In the genomic region with DNA sequence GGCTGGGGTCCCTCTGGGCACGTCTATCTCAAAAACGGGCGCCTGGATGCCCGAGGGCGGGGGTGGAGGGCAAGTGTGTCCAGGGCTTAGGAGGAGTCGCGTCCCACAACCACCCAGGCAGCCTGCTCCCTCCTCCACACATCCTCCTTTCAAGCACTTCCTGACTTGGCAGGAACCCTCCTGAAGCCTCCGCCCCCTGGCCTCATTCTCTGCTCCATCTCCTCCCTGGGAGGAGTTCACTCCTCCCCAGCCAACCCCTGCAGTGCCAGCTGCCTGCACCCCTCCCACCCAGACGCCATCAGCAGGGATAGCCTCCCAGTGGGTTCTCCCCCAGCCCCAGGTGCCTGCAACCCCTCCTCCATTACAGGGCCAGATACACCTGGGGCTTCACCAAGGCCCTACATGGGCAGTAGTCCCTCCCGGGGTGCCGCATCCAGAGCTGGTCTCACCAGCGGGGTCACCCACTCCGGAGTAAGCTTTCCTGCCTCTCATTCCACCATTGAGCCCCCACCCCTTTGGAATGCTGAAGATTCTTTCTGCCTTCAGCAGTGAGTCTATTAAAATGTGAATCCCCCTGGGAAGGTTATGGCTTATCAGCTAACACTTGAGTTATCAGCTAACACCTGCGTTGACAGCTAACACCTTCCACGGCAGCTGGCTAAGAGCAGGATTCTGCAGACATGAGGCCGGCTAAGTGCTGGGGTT, we compare ENCODE assay signal across 9 cellular contexts. TPM values are rescaled to one million over a fixed set of nuclear protein-coding genes. Genes with fewer than 3 reads are reported as not detected.
DNase-seq lines count a peak whose midpoint lies in the region; ATAC-seq, FAIRE-seq and TF ChIP-seq lines count a peak whose summit lies in the region.
"Had no signal": no experiment of that assay in that cellular context is flagged by ENCODE, and none has a peak within 500 bp of the region (broad histone marks: within the 10 kb centered on the region; RNA-seq: fewer than 3 reads in every experiment).

No MANE protein-coding gene starts in this region.

- peaks cover 13% of the 10 kb centered on the region for H3K4me1 Mint-ChIP-seq in dendritic cell treated with granulocyte-macrophage colony-stimulating factor and Interleukin-4, amounts not matched to agents 40 ng/mL and 50 ng/mL, for 4 days (ENCODE audit: low read depth)

- H3K79me1 ChIP-seq in mesenchymal stem cell (replicated peaks; ENCODE audit: low read length, poor library complexity, severe bottlenecking), result no peaks in the 10 kb centered on the region

- POLR2A ChIA-PET in HepG2 (lab: Yijun Ruan, JAX), result no interaction called here

- H2AK5ac ChIP-seq in mesenchymal stem cell (ENCODE audit: low read length, severe bottlenecking), result no peak overlapping the region

- H4K20me1 ChIP-seq in HepG2 (ENCODE audit: insufficient read depth, low read length), result 0 out of 2 replicates have a peak, but pooled peaks cover 2% of the 10 kb centered on the region

- H3K27ac Mint-ChIP-seq in dendritic cell treated with granulocyte-macrophage colony-stimulating factor and Interleukin-4, amounts not matched to agents 40 ng/mL and 50 ng/mL, for 4 days, result peak overlapping the region; percentile 7

- no peak for TF ChIP-seq EP300 in HepG2 (IDR thresholded peaks at IDR 0.05; ENCODE audit: low read depth in 2 of 2, low read length in 2 of 2)
- no peak for TF ChIP-seq EP300 in HepG2 (CRISPR knock-in tag; IDR thresholded peaks at IDR 0.05; ENCODE audit: borderline replicate concordance)

- intact Hi-C loops in right lobe of liver (cut with DNase I), result no loop called here
- intact Hi-C loops in HepG2 (cut with micrococcal nuclease; ENCODE audit: unreplicated experiment), result no loop called here
- intact Hi-C loops in dendritic cell treated with granulocyte-macrophage colony-stimulating factor and Interleukin-4, amounts not matched to agents 40 ng/mL and 50 ng/mL, for 4 days (cut with micrococcal nuclease), result no loop called here

- no peak for TF ChIP-seq RAD21 in HepG2 (CRISPR knock-in tag; IDR thresholded peaks at IDR 0.05)

- H3K4me1 ChIP-seq in right lobe of liver, result peaks cover 0 to 77% (median 16%) of the 10 kb centered on the region in 4 donors
- no peaks in the 10 kb centered on the region for H3K4me1 ChIP-seq in HepG2 (ENCODE audit: insufficient read depth, low read length)
- peaks cover 66% of the 10 kb centered on the region for H3K4me1 ChIP-seq in mesenchymal stem cell (ENCODE audit: control insufficient read depth, insufficient read depth, low read depth, low read length)

- WGBS in right lobe of liver (ENCODE audit: insufficient coverage, low coverage, low lambda C conversion rate, missing lambda C conversion rate), result 54% methylated on average over 5 of the region's 16 CpGs
- WGBS in HepG2 (ENCODE audit: low lambda C conversion rate), result 4% methylated on average over 6 of the region's 16 CpGs
- 38% methylated on average over 13 of the region's 16 CpGs for WGBS in mesenchymal stem cell

- H3K4ac ChIP-seq in mesenchymal stem cell (ENCODE audit: low read depth in 1 of 2, low read length in 2 of 2), result peak overlapping the region; percentile 49 to 53

- H3K18ac ChIP-seq in mesenchymal stem cell (ENCODE audit: low read depth in 1 of 2, low read length in 2 of 2), result peak overlapping the region; percentile 60 to 68

- H3K9ac ChIP-seq in HepG2 (ENCODE audit: insufficient read depth, low read depth, low read length) (no peak overlapping the region), mesenchymal stem cell (ENCODE audit: low read length) (peak overlapping the region; percentile 51)

- H3K4me2 ChIP-seq in HepG2 (ENCODE audit: low read depth, low read length) (no peak overlapping the region), mesenchymal stem cell (ENCODE audit: low read length, poor library complexity, severe bottlenecking) (peak overlapping the region; percentile 44)

- H2AFZ ChIP-seq in HepG2 (ENCODE audit: low read length), result no peak overlapping the region
- peak overlapping the region; percentile 11 for H2AFZ ChIP-seq in mesenchymal stem cell (ENCODE audit: low read depth, low read length)

- H2BK5ac ChIP-seq in mesenchymal stem cell (ENCODE audit: low read depth, low read length, poor library complexity, severe bottlenecking), result no peak overlapping the region

- H3K4me3 Mint-ChIP-seq in dendritic cell treated with granulocyte-macrophage colony-stimulating factor and Interleukin-4, amounts not matched to agents 40 ng/mL and 50 ng/mL, for 4 days, result peak overlapping the region; percentile 21

- no peak overlapping the region for H2BK120ac ChIP-seq in mesenchymal stem cell (ENCODE audit: low read depth, low read length)

- ATAC-seq in right lobe of liver (peak in 3 of 4 donors; percentile 6 to 15 (median 13)), HepG2 (no peak), HG02973 (IDR thresholded peaks at IDR 0.05; ENCODE audit: unreplicated experiment) (no peak)

- H3K36me3 ChIP-seq in right lobe of liver (no peaks in the 10 kb centered on the region), HepG2 (replicated peaks in 1 of 2; ENCODE audit: control insufficient read depth in 1 of 2, insufficient read depth in 2 of 2, low read length in 2 of 2) (no peaks in the 10 kb centered on the region), mesenchymal stem cell (ENCODE audit: control insufficient read depth in 1 of 2, insufficient read depth in 2 of 2, low read depth in 1 of 2, low read length in 2 of 2) (peaks cover 0 to 12% of the 10 kb centered on the region in 2 experiments)

- no peaks in the 10 kb centered on the region for H3K9me3 Mint-ChIP-seq in dendritic cell treated with granulocyte-macrophage colony-stimulating factor and Interleukin-4, amounts not matched to agents 40 ng/mL and 50 ng/mL, for 4 days

- H4K8ac ChIP-seq in mesenchymal stem cell (ENCODE audit: low read length), result peak overlapping the region; percentile 81

- peaks cover 2% of the 10 kb centered on the region for H3K27me3 Mint-ChIP-seq in dendritic cell treated with granulocyte-macrophage colony-stimulating factor and Interleukin-4, amounts not matched to agents 40 ng/mL and 50 ng/mL, for 4 days

- H3K9me3 ChIP-seq in right lobe of liver, result no peaks in the 10 kb centered on the region
- no peaks in the 10 kb centered on the region for H3K9me3 ChIP-seq in HepG2 (ENCODE audit: low read length)
- no peaks in the 10 kb centered on the region for H3K9me3 ChIP-seq in mesenchymal stem cell (ENCODE audit: control insufficient read depth, low read length)

- TF ChIP-seq CTCF in right lobe of liver (IDR thresholded peaks at IDR 0.05), result no peak
- no peak for TF ChIP-seq CTCF in HepG2 (CRISPR knock-in tag; IDR thresholded peaks at IDR 0.05)

- H3K4me3 ChIP-seq in right lobe of liver, result no peak overlapping the region
- no peak overlapping the region for H3K4me3 ChIP-seq in HepG2 (replicated peaks in 1 of 3; ENCODE audit: insufficient read depth in 1 of 3, low read depth in 2 of 3, low read length in 3 of 3)
- peak overlapping the region in 1 of 2 experiments; percentile 61 for H3K4me3 ChIP-seq in mesenchymal stem cell (ENCODE audit: insufficient read depth in 1 of 2, low read depth in 1 of 2, low read length in 2 of 2)

- H3K27me3 ChIP-seq in right lobe of liver (no peaks in the 10 kb centered on the region), HepG2 (ENCODE audit: control insufficient read depth in 1 of 2, insufficient read depth in 2 of 2, low read length in 2 of 2) (peaks cover 8 to 63% of the 10 kb centered on the region in 2 experiments; a peak in 4 of 5 replicates), mesenchymal stem cell (ENCODE audit: control insufficient read depth in 1 of 2, insufficient read depth in 1 of 2, low read length in 2 of 2) (peaks cover 0 to 16% of the 10 kb centered on the region in 2 experiments)

- peak overlapping the region; percentile 71 for H2BK15ac ChIP-seq in mesenchymal stem cell (ENCODE audit: low read depth, poor library complexity, severe bottlenecking)

- in situ Hi-C loops in HepG2 (cut with HindIII; ENCODE audit: extremely low pct_ligation_motif_present, low pct_unique_long_range_greater_than_20kb), result no loop called here

- DNase-seq in right lobe of liver, result peak in 2 of 3 donors; percentile 55 to 79
- no peak for DNase-seq in HepG2 (ENCODE audit: low spot score)
- DNase-seq in NCI-H2227 (lab: John Stamatoyannopoulos, UW; ENCODE audit: unreplicated experiment), result peak; percentile 77
- peak; percentile 30 to 40 for DNase-seq in activated CD4-positive, alpha-beta T cell treated with anti-CD3 and anti-CD28 coated beads for 4 hours
- peak; percentile 56 for DNase-seq in mesenchymal stem cell
- peak; percentile 63 for DNase-seq in superior temporal gyrus (ENCODE audit: extremely low spot score)

- no peaks in the 10 kb centered on the region for H3K79me2 ChIP-seq in HepG2 (ENCODE audit: insufficient read depth, low read length)

- CTCF ChIA-PET in HepG2 (lab: Yijun Ruan, JAX; ENCODE audit: low intra/inter-chr PET ratio, low total read pairs), result no interaction called here

- H3K23ac ChIP-seq in mesenchymal stem cell (ENCODE audit: low read length in 2 of 2), result no peak overlapping the region

- H2BK12ac ChIP-seq in mesenchymal stem cell (ENCODE audit: low read length in 2 of 2), result peak overlapping the region in 1 of 2 experiments; percentile 7

- no peaks in the 10 kb centered on the region for H3K36me3 Mint-ChIP-seq in dendritic cell treated with granulocyte-macrophage colony-stimulating factor and Interleukin-4, amounts not matched to agents 40 ng/mL and 50 ng/mL, for 4 days (ENCODE audit: low read depth)

- FAIRE-seq in HepG2 (lab: Jason Lieb, UNC), result no peak
- FAIRE-seq: colon had no signal

- no peak overlapping the region for H3K27ac ChIP-seq in right lobe of liver
- no peak overlapping the region for H3K27ac ChIP-seq in HepG2 (ENCODE audit: extremely low read length, insufficient read depth, low read length)
- H3K27ac ChIP-seq in mesenchymal stem cell (ENCODE audit: low read length, poor library complexity, severe bottlenecking), result no peak overlapping the region

- BruUV-seq in HepG2 (replicated peaks; lab: Mats Ljungman, UMichigan), result no TSS peak

- TF ChIP-seq POLR2A in right lobe of liver (IDR thresholded peaks at IDR 0.05) (no peak), HepG2 (IDR thresholded peaks at IDR 0.05; ENCODE audit: insufficient read depth in 1 of 2, low read depth in 2 of 2, low read length in 2 of 2) (no peak)

- peak overlapping the region in 1 of 2 experiments; percentile 23 for H3K14ac ChIP-seq in mesenchymal stem cell (ENCODE audit: low read length in 2 of 2)

- peak overlapping the region; percentile 67 for H4K91ac ChIP-seq in mesenchymal stem cell (ENCODE audit: low read length)

RNA-seq across cellular contexts. Expression of a gene that starts 24.4 kb away (rescaled TPM):
- 10 to 100 TPM in 2 of 6 experiments, 1 to 10 TPM in 4; 3.0 to 12.4 (median 8.5) TPM for total RNA-seq in right lobe of liver
- 0.11 and 0.22 TPM in 2 replicates for total RNA-seq in HepG2 (2016; rRNA removed; fragmentation: Illumina TruSeq; extraction: Trizol)
- total RNA-seq in HepG2 (2016; cell fraction: cytosol; rRNA removed; fragmentation: Illumina TruSeq; extraction: Trizol; ENCODE audit: low read depth), result 0.20 and 0.35 TPM in 2 replicates
- 0.10 and 0.35 TPM in 2 replicates for total RNA-seq in HepG2 (2016; cell fraction: insoluble cytoplasmic fraction; rRNA removed; fragmentation: Illumina TruSeq; extraction: Trizol)
- 0.49 and 0.93 TPM in 2 replicates for total RNA-seq in HepG2 (2016; cell fraction: membrane; rRNA removed; fragmentation: Illumina TruSeq; extraction: Trizol)
- total RNA-seq in HepG2 (2016; cell fraction: nucleus; rRNA removed; fragmentation: Illumina TruSeq; extraction: Trizol), result 0.65 TPM in 1 of 2 replicates, not detected in the other
- polyA plus RNA-seq in HepG2 (2011; rRNA removed), result 0.54 and 0.77 TPM in 2 replicates
- polyA plus RNA-seq in HepG2 (2011; cell fraction: cytosol; rRNA removed), result 0.36 and 1.4 TPM in 2 replicates
- polyA plus RNA-seq in HepG2 (2011; cell fraction: nucleus; rRNA removed), result 0.54 and 1.4 TPM in 2 replicates
- polyA plus RNA-seq in HepG2 (2012), result 0.07 and 0.17 TPM in 2 replicates
- polyA plus RNA-seq in HepG2 (2016; cell fraction: cytosol; fragmentation: Illumina TruSeq; extraction: Trizol; ENCODE audit: low read depth), result 0.42 and 0.51 TPM in 2 replicates
- polyA plus RNA-seq in HepG2 (2016; cell fraction: insoluble cytoplasmic fraction; fragmentation: Illumina TruSeq; extraction: Trizol; ENCODE audit: low read depth), result 0.57 and 0.67 TPM in 2 replicates
- polyA plus RNA-seq in HepG2 (2016; cell fraction: membrane; fragmentation: Illumina TruSeq; extraction: Trizol; ENCODE audit: low read depth), result 0.86 and 1.3 TPM in 2 replicates
- polyA plus RNA-seq in HepG2 (2016; cell fraction: nucleus; fragmentation: Illumina TruSeq; extraction: Trizol; ENCODE audit: insufficient read depth, low read depth), result 0.70 and 1.5 TPM in 2 replicates
- polyA minus RNA-seq in HepG2 (2011; rRNA and poly(A)+ RNA removed; ENCODE audit: low replicate concordance), result 2.3 and 4.0 TPM in 2 replicates
- 0.99 and 1.4 TPM in 2 replicates for polyA minus RNA-seq in HepG2 (2011; cell fraction: cytosol; rRNA and poly(A)+ RNA removed)
- polyA minus RNA-seq in HepG2 (2011; cell fraction: nucleus; rRNA and poly(A)+ RNA removed), result not detected in 2 replicates
- polyA plus RNA-seq in mesenchymal stem cell (2013, experiment 1 of 2), result 0.79 TPM
- 0.93 TPM for polyA plus RNA-seq in mesenchymal stem cell (2013, experiment 2 of 2)

Comparison
In these comparisons a context has a peak if more than half of its experiments do, and no peak if none do; other contexts are left out.
1. ATAC-seq: peak in right lobe of liver (3 of 4); none in HepG2 (single experiment) and HG02973 (single experiment).